8 cellular contexts compared by ENCODE assay signal in genomic region chr7:116524609-116525297, GRCh38. TPM values are rescaled to one million over a fixed set of nuclear protein-coding genes. Genes with fewer than 3 reads are reported as not detected.
DNase-seq lines count a peak whose midpoint lies in the region; ATAC-seq, FAIRE-seq and TF ChIP-seq lines count a peak whose summit lies in the region.

CAV1 (plus strand) TSS chr7:116525036; CDS start chr7:116525063, 27 bp downstream.

- FAIRE-seq in bronchial epithelial cell (lab: Jason Lieb, UNC) = no peak

- no peaks in the 10 kb centered on the region for H3K9me3 ChIP-seq in iPS-18c (ENCODE audit: control insufficient read depth, insufficient read depth, low read length)

- H3K27me3 ChIP-seq in bronchial epithelial cell (ENCODE audit: control insufficient read depth, insufficient read depth, low read length) = no peaks in the 10 kb centered on the region

- peak within 1 kb of the TSS; percentile 50 for H3K4me3 ChIP-seq in bronchial epithelial cell (ENCODE audit: low read depth, low read length)
- H3K4me3 ChIP-seq in iPS-18c (ENCODE audit: insufficient read depth, low read depth, low read length) = peak within 1 kb of the TSS; percentile 68
- peak within 1 kb of the TSS; percentile 68 for H3K4me3 ChIP-seq in retinal pigment epithelial cell (ENCODE audit: low read length)

- TF ChIP-seq CTCF in bronchial epithelial cell (IDR thresholded peaks at IDR 0.05; ENCODE audit: insufficient read depth, low read length, severe bottlenecking) = peak; percentile 30
- peak; percentile 18 for TF ChIP-seq CTCF in retinal pigment epithelial cell (conservative IDR thresholded peaks at IDR 0.05; ENCODE audit: low read depth, low read length)

- DNase-seq in COR-L47 (lab: John Stamatoyannopoulos, UW) (peak; percentile 62), T-helper 1 cell (peak in 3 of 5 donors; percentile 12 to 22 (median 21)), bronchial epithelial cell (ENCODE audit: low read depth) (peak; percentile 95), retinal pigment epithelial cell (ENCODE audit: low read depth) (peak; percentile 51), NOMO-1 (lab: John Stamatoyannopoulos, UW; ENCODE audit: unreplicated experiment in 2 of 2) (no peak), globus pallidus (ENCODE audit: low spot score) (no peak)

- ATAC-seq in HG02642 (IDR thresholded peaks at IDR 0.05; ENCODE audit: poor library complexity, unreplicated experiment) = peak; percentile 27

- H3K36me3 ChIP-seq in bronchial epithelial cell (ENCODE audit: control insufficient read depth, insufficient read depth, low read length) = peaks cover 8% of the 10 kb centered on the region

RNA-seq across cellular contexts. Expression of gene CAV1, which starts in this region (rescaled TPM):
- total RNA-seq in bronchial epithelial cell = 91.5 and 157 TPM in 2 replicates

Comparison
In these comparisons a context has a peak if more than half of its experiments do, and no peak if none do; other contexts are left out.
1. DNase-seq: peak in COR-L47 (single experiment), T-helper 1 cell (3 of 5), bronchial epithelial cell (single experiment) and retinal pigment epithelial cell (single experiment); none in NOMO-1 (0 of 2) and globus pallidus (single experiment).
2. Peak in every context shown above with its lines, with median percentiles within 50 percentile points of each other: H3K4me3 ChIP-seq.